Comparison of ENCODE assay signal across 30 cellular contexts in genomic region chr16:14373406-14373805, GRCh38.
"Had no signal": no experiment of that assay in that cellular context is flagged by ENCODE, and none has a peak within 500 bp of the region (broad histone marks: within the 10 kb centered on the region; RNA-seq: fewer than 3 reads in every experiment).

No MANE protein-coding gene starts in this region.

- H3K9me3 ChIP-seq: body of pancreas, esophagus squamous epithelium, gastroesophageal sphincter, heart right ventricle had no signal

- DNase-seq: activated CD4-positive, alpha-beta memory T cell treated with anti-CD3 and anti-CD28 coated beads, Interleukin-2, amount 10 ng/mL, durations not matched to agents 7 days and 5 days; activated CD4-positive, alpha-beta T cell treated with anti-CD3 and anti-CD28 coated beads for 1 hour; activated CD4-positive, alpha-beta T cell treated with anti-CD3 and anti-CD28 coated beads for 4 hours; activated CD4-positive, alpha-beta T cell treated with anti-CD3 and anti-CD28 coated beads, Interleukin-2, amount 10 ng/mL, durations not matched to agents 7 days and 5 days; activated CD4-positive, alpha-beta T cell treated with anti-CD3 and anti-CD28 coated beads, Interleukin-2, amount 50 U/mL, for 4 hours; activated CD8-positive, alpha-beta memory T cell treated with anti-CD3 and anti-CD28 coated beads, Interleukin-2, amount 50 U/mL, for 48 hours; activated gamma-delta T cell; activated naive CD4-positive, alpha-beta T cell; activated naive CD4-positive, alpha-beta T cell treated with anti-CD3 and anti-CD28 coated beads, Interleukin-2, amount 10 ng/mL, durations not matched to agents 7 days and 5 days; activated naive CD8-positive, alpha-beta T cell treated with anti-CD3 and anti-CD28 coated beads, Interleukin-2, amount 10 ng/mL, durations not matched to agents 7 days and 5 days; activated T-cell treated with anti-CD3 and anti-CD28 coated beads for 4 hours; activated T-cell treated with anti-CD3 and anti-CD28 coated beads, Interleukin-2, amount 50 U/mL, for 24 hours; activated T-cell treated with anti-CD3 and anti-CD28 coated beads, Interleukin-2, amount 50 U/mL, for 72 hours; amniotic stem cell; aorta; body of pancreas; caudate nucleus; cortex of kidney; effector CD8-positive, alpha-beta T cell; esophagus squamous epithelium; foreskin melanocyte; heart right ventricle; T-helper 1 cell; T-helper 17 cell had no signal

- H3K27ac Mint-ChIP-seq: activated CD4-positive, alpha-beta memory T cell treated with anti-CD3 and anti-CD28 coated beads, Interleukin-2, amount 10 ng/mL, durations not matched to agents 7 days and 5 days; activated CD4-positive, alpha-beta T cell treated with anti-CD3 and anti-CD28 coated beads, Interleukin-2, amount 10 ng/mL, durations not matched to agents 7 days and 5 days; activated naive CD4-positive, alpha-beta T cell treated with anti-CD3 and anti-CD28 coated beads, Interleukin-2, amount 10 ng/mL, durations not matched to agents 7 days and 5 days; activated naive CD4-positive, alpha-beta T cell treated with anti-CD3 and anti-CD28 coated beads, Interleukin-2, amount 50 U/mL, for 72 hours; activated naive CD8-positive, alpha-beta T cell treated with anti-CD3 and anti-CD28 coated beads, Interleukin-2, amount 10 ng/mL, durations not matched to agents 7 days and 5 days; activated T-cell treated with anti-CD3 and anti-CD28 coated beads, Interleukin-2, amount 50 U/mL, for 24 hours; activated T-cell treated with anti-CD3 and anti-CD28 coated beads, Interleukin-2, amount 50 U/mL, for 72 hours; T-helper 17 cell; T-helper 2 cell treated with Interferon-gamma antibody and Interleukin-4, amounts not matched to agents 5 μg/mL and 100 μg/mL, for 36 hours; WTC11 had no signal

- H3K36me3 Mint-ChIP-seq: activated naive CD4-positive, alpha-beta T cell treated with anti-CD3 and anti-CD28 coated beads, Interleukin-2, amount 10 ng/mL, durations not matched to agents 7 days and 5 days; activated naive CD4-positive, alpha-beta T cell treated with anti-CD3 and anti-CD28 coated beads, Interleukin-2, amount 50 U/mL, for 72 hours; activated naive CD8-positive, alpha-beta T cell treated with anti-CD3 and anti-CD28 coated beads, Interleukin-2, amount 10 ng/mL, durations not matched to agents 7 days and 5 days; WTC11 had no signal

- H3K4me3 ChIP-seq: body of pancreas, esophagus squamous epithelium, gastroesophageal sphincter, heart right ventricle had no signal

- H3K27ac ChIP-seq: body of pancreas, epithelial cell of prostate, esophagus squamous epithelium, gastroesophageal sphincter, heart right ventricle, VCaP had no signal

- ATAC-seq: activated naive CD4-positive, alpha-beta T cell treated with anti-CD3 and anti-CD28 coated beads, Interleukin-2, amount 50 U/mL, for 72 hours; activated T-cell treated with anti-CD3 and anti-CD28 coated beads, Interleukin-2, amount 50 U/mL, for 72 hours; body of pancreas; gastroesophageal sphincter; heart right ventricle; T-helper 17 cell; WTC11 had no signal

- H3K36me3 ChIP-seq: esophagus squamous epithelium, gastroesophageal sphincter, heart right ventricle had no signal

- H3K4me3 Mint-ChIP-seq: activated CD4-positive, alpha-beta memory T cell treated with anti-CD3 and anti-CD28 coated beads, Interleukin-2, amount 10 ng/mL, durations not matched to agents 7 days and 5 days; activated CD4-positive, alpha-beta T cell treated with anti-CD3 and anti-CD28 coated beads, Interleukin-2, amount 10 ng/mL, durations not matched to agents 7 days and 5 days; activated naive CD4-positive, alpha-beta T cell treated with anti-CD3 and anti-CD28 coated beads, Interleukin-2, amount 10 ng/mL, durations not matched to agents 7 days and 5 days; activated naive CD8-positive, alpha-beta T cell treated with anti-CD3 and anti-CD28 coated beads, Interleukin-2, amount 10 ng/mL, durations not matched to agents 7 days and 5 days; activated T-cell treated with anti-CD3 and anti-CD28 coated beads, Interleukin-2, amount 50 U/mL, for 24 hours; activated T-cell treated with anti-CD3 and anti-CD28 coated beads, Interleukin-2, amount 50 U/mL, for 72 hours; T-helper 17 cell; T-helper 2 cell treated with Interferon-gamma antibody and Interleukin-4, amounts not matched to agents 5 μg/mL and 100 μg/mL, for 36 hours; WTC11 had no signal

- H3K9me3 Mint-ChIP-seq: activated CD4-positive, alpha-beta memory T cell treated with anti-CD3 and anti-CD28 coated beads, Interleukin-2, amount 10 ng/mL, durations not matched to agents 7 days and 5 days; activated CD4-positive, alpha-beta T cell treated with anti-CD3 and anti-CD28 coated beads, Interleukin-2, amount 10 ng/mL, durations not matched to agents 7 days and 5 days; activated naive CD4-positive, alpha-beta T cell treated with anti-CD3 and anti-CD28 coated beads, Interleukin-2, amount 10 ng/mL, durations not matched to agents 7 days and 5 days; activated naive CD4-positive, alpha-beta T cell treated with anti-CD3 and anti-CD28 coated beads, Interleukin-2, amount 50 U/mL, for 72 hours; activated naive CD8-positive, alpha-beta T cell treated with anti-CD3 and anti-CD28 coated beads, Interleukin-2, amount 10 ng/mL, durations not matched to agents 7 days and 5 days; activated T-cell treated with anti-CD3 and anti-CD28 coated beads, Interleukin-2, amount 50 U/mL, for 24 hours; activated T-cell treated with anti-CD3 and anti-CD28 coated beads, Interleukin-2, amount 50 U/mL, for 72 hours; T-helper 2 cell treated with Interferon-gamma antibody and Interleukin-4, amounts not matched to agents 5 μg/mL and 100 μg/mL, for 36 hours; WTC11 had no signal

- H3K4me1 Mint-ChIP-seq: T-helper 17 cell had no signal

- H3K4me1 ChIP-seq: body of pancreas, gastroesophageal sphincter had no signal

- H3K27me3 Mint-ChIP-seq: activated CD4-positive, alpha-beta memory T cell treated with anti-CD3 and anti-CD28 coated beads, Interleukin-2, amount 10 ng/mL, durations not matched to agents 7 days and 5 days; activated CD4-positive, alpha-beta T cell treated with anti-CD3 and anti-CD28 coated beads, Interleukin-2, amount 10 ng/mL, durations not matched to agents 7 days and 5 days; activated naive CD8-positive, alpha-beta T cell treated with anti-CD3 and anti-CD28 coated beads, Interleukin-2, amount 10 ng/mL, durations not matched to agents 7 days and 5 days; activated T-cell treated with anti-CD3 and anti-CD28 coated beads, Interleukin-2, amount 50 U/mL, for 24 hours had no signal

- H3K27me3 ChIP-seq: body of pancreas, esophagus squamous epithelium, gastroesophageal sphincter, heart right ventricle had no signal
